1 cellular context compared by ENCODE assay signal in the genomic region with DNA sequence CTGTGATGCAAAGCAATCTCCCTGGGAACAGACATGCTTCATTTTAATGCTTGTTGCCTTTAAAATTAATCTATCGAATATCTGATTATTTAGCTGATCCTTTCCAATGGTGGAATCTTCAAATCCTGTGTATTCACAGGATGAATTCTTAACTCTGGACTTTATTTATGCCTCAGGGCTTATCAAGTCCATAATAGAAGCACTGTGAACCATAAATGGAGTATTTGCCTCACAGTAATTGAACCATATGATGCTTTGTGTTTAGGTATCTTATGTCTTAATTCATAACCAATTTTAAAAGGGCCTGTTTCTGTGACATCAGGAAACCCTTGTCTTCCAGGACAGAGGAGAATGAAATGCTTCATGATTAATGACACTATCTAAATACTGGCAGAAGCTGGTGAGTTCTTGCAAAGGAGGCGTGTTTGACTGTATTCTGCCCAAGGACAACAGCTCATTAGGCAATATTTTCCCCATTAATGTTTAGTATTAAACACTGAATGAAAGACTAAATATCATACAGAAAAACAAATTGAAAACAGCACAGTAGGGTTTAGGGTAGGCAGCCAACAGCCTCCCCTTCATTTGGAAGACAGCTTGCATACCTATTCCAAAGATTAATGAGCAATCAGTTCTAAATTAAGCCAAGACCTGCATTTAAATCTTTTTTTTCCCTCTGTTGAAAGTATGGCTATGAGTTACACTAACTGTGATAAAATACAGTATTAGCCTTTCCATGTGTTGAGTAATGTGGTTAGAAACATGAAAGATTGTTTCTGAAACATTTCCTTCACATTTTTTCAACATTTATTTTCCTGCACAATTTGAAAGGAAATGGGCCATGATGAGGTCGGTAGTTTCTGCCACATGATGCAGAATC.
TF ChIP-seq lines count a peak whose summit lies in the region.

No MANE protein-coding gene starts in this region.

TF ChIP-seq in endothelial cell of umbilical vein, 7 proteins besides CTCF, POLR2A, EP300 and RAD21 (continued from another document):
- TF ChIP-seq POLR2AphosphoS5 (IDR thresholded peaks at IDR 0.05; ENCODE audit: insufficient read depth, low read depth, low read length) (no peak), EZH2 (IDR thresholded peaks at IDR 0.05; ENCODE audit: borderline replicate concordance, low read depth, low read length, severe bottlenecking) (no peak), MYC (IDR thresholded peaks at IDR 0.05; ENCODE audit: low read depth, low read length) (no peak), FOS (IDR thresholded peaks at IDR 0.05; ENCODE audit: borderline replicate concordance, insufficient read depth, low read length) (no peak), JUN (IDR thresholded peaks at IDR 0.05; ENCODE audit: borderline replicate concordance, insufficient read depth, insufficient read length, low read depth) (no peak), GATA2 (IDR thresholded peaks at IDR 0.05; ENCODE audit: insufficient read depth, insufficient read length, low read depth, low read length) (no peak)
